Comparison of ENCODE assay signal across 11 cellular contexts in the genomic region with DNA sequence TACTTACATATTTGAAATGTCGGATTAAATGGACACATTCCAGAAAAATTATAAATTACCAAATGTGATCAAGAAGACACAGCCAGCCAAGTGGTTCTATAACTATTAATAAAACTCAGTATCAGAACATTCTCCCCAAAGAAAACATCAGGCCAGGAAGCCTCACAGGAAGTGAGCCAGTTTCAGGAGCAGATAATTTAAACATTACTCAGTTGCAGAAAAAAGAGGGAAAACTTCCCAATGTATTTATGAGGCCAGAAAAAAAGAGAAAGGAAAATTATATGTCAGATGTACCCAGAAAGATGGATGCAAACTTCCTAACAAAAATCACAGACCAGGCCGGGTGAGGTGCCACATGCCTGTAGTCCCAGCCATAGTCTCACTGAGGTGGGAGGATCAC.
"Had no signal": no experiment of that assay in that cellular context is flagged by ENCODE, and none has a peak within 500 bp of the region (broad histone marks: within the 10 kb centered on the region; RNA-seq: fewer than 3 reads in every experiment).

No MANE protein-coding gene starts in this region.

- H3K27me3 Mint-ChIP-seq: activated naive CD8-positive, alpha-beta T cell treated with anti-CD3 and anti-CD28 coated beads, Interleukin-2, amount 10 ng/mL, durations not matched to agents 7 days and 5 days; T-helper 17 cell had no signal

- H3K27ac Mint-ChIP-seq: activated naive CD8-positive, alpha-beta T cell treated with anti-CD3 and anti-CD28 coated beads, Interleukin-2, amount 10 ng/mL, durations not matched to agents 7 days and 5 days; nephron progenitor cell; T-helper 17 cell had no signal

- DNase-seq: activated CD4-positive, alpha-beta T cell treated with anti-CD3 and anti-CD28 coated beads, Interleukin-2, amount 50 U/mL, for 48 hours; activated naive CD8-positive, alpha-beta T cell treated with anti-CD3 and anti-CD28 coated beads, Interleukin-2, amount 10 ng/mL, durations not matched to agents 7 days and 5 days; activated T-cell treated with anti-CD3 and anti-CD28 coated beads, Interleukin-2, amount 50 U/mL, for 48 hours; dorsolateral prefrontal cortex; glutamatergic neuron; nephron progenitor cell; occipital lobe; stimulated activated CD4-positive, alpha-beta T cell treated with anti-CD3 and anti-CD28 coated beads, Interleukin-1b, Interleukin-23, amount 100 ng/mL, for 48 hours; stomach; T-helper 17 cell; WERI-Rb-1 had no signal

- H3K4me3 Mint-ChIP-seq: activated naive CD8-positive, alpha-beta T cell treated with anti-CD3 and anti-CD28 coated beads, Interleukin-2, amount 10 ng/mL, durations not matched to agents 7 days and 5 days; nephron progenitor cell; T-helper 17 cell had no signal

- ATAC-seq: T-helper 17 cell had no signal

- H3K4me1 Mint-ChIP-seq: nephron progenitor cell, T-helper 17 cell had no signal
